Comparison of ENCODE assay signal across 9 cellular contexts in the genomic region with DNA sequence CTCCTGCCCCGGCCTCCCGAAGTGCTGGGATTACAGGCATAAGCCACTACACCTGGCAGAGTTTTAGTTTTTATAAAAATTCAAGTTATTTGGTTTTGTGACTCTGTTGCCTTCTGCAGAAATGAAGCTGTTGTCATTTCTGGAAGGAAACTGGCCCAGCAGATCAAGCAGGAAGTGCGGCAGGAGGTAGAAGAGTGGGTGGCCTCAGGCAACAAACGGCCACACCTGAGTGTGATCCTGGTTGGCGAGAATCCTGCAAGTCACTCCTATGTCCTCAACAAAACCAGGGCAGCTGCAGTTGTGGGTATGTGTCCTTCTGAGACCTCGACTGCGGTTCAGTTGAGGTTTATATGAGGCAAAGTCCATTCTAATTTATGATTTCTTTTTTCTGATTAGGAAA. TPM values are rescaled to one million over a fixed set of nuclear protein-coding genes. Genes with fewer than 3 reads are reported as not detected.
A peak's percentile ranks its signal among the peaks of the same experiment; 100 is the strongest.
DNase-seq lines count a peak whose midpoint lies in the region; ATAC-seq and TF ChIP-seq lines count a peak whose summit lies in the region.
"Had no signal": no experiment of that assay in that cellular context is flagged by ENCODE, and none has a peak within 500 bp of the region (broad histone marks: within the 10 kb centered on the region; RNA-seq: fewer than 3 reads in every experiment).

No MANE protein-coding gene starts in this region.

- H3K27me3 ChIP-seq in RWPE2 (ENCODE audit: insufficient read depth, poor library complexity, severe bottlenecking) (no peaks in the 10 kb centered on the region), fibroblast of lung (ENCODE audit: control insufficient read depth, insufficient read depth, low read length) (no peaks in the 10 kb centered on the region), uterus (no peaks in the 10 kb centered on the region)

- no peak overlapping the region for H3K4me3 ChIP-seq in RWPE2 (ENCODE audit: severe bottlenecking)
- H3K4me3 ChIP-seq in fibroblast of lung (replicated peaks in 1 of 4; ENCODE audit: control extremely low read depth in 1 of 4, insufficient read depth in 1 of 4, low read depth in 3 of 4, low read length in 4 of 4), result no peak overlapping the region
- H3K4me3 ChIP-seq in uterus, result no peak overlapping the region

- ATAC-seq in RWPE2 (ENCODE audit: low read depth), result peak; percentile 74
- no peak for ATAC-seq in Right ventricle myocardium superior (ENCODE audit: poor library complexity)
- ATAC-seq in HG02610 (IDR thresholded peaks at IDR 0.05; ENCODE audit: unreplicated experiment), result no peak

- no peak for TF ChIP-seq POLR2A in uterus (IDR thresholded peaks at IDR 0.05)

- H4K20me1 ChIP-seq in fibroblast of lung (ENCODE audit: control insufficient read depth, extremely low read depth, insufficient read depth, low read length), result no peaks in the 10 kb centered on the region

- peak; percentile 44 for DNase-seq in stimulated activated CD4-positive, alpha-beta T cell treated with anti-CD3 and anti-CD28 coated beads, Interleukin-1b, Interleukin-23, amount 100 ng/mL, for 48 hours
- DNase-seq in stimulated activated CD4-positive, alpha-beta T cell treated with anti-CD3 and anti-CD28 coated beads, Interleukin-2, amount 100 ng/mL, for 24 hours, result no peak
- DNase-seq in RWPE2 (ENCODE audit: low spot score) (no peak), fibroblast of lung (ENCODE audit: low read depth in 2 of 2) (no peak), uterus (no peak), Right ventricle myocardium superior (no peak)
- no peak for DNase-seq in effector CD8-positive, alpha-beta T cell (lab: John Stamatoyannopoulos, UW)
- DNase-seq: NCI-H2227 treated with DMSO at 0.1 percent for 48 hours had no signal

- H3K4me1 ChIP-seq in RWPE2 (ENCODE audit: insufficient read depth, poor library complexity, severe bottlenecking) (peaks cover 44% of the 10 kb centered on the region), fibroblast of lung (ENCODE audit: control insufficient read depth, extremely low read depth, insufficient read depth, low read length) (peaks cover 12% of the 10 kb centered on the region), uterus (peaks cover 0 to 7% of the 10 kb centered on the region in 2 donors)

- H3K9me3 ChIP-seq in RWPE2 (ENCODE audit: severe bottlenecking) (no peaks in the 10 kb centered on the region), fibroblast of lung (ENCODE audit: control insufficient read depth, insufficient read depth, low read depth, low read length) (no peaks in the 10 kb centered on the region), uterus (no peaks in the 10 kb centered on the region)

- intact Hi-C loops in uterus (cut with DNase I; ENCODE audit: low total_unique reads), result no loop called here
- intact Hi-C loops in Right ventricle myocardium superior (cut with DNase I), result no loop called here

- peaks cover 53% of the 10 kb centered on the region for H3K79me2 ChIP-seq in fibroblast of lung (ENCODE audit: control insufficient read depth, insufficient read depth, low read length)

- H3K36me3 ChIP-seq in RWPE2 (ENCODE audit: low read depth) (peaks cover 100% of the 10 kb centered on the region), fibroblast of lung (ENCODE audit: control insufficient read depth, insufficient read depth, low read length) (peaks cover 4% of the 10 kb centered on the region), uterus (no peaks in the 10 kb centered on the region)

- H3K4me2 ChIP-seq in fibroblast of lung (ENCODE audit: extremely low read depth, insufficient read depth, low read length), result no peak overlapping the region

- H2AFZ ChIP-seq in fibroblast of lung (ENCODE audit: low read length), result no peak overlapping the region

- TF ChIP-seq CTCF in RWPE2 (IDR thresholded peaks at IDR 0.05; ENCODE audit: poor library complexity, severe bottlenecking) (no peak), fibroblast of lung (conservative IDR thresholded peaks at IDR 0.05 in 1 of 2, IDR thresholded peaks at IDR 0.05 in 1 of 2; ENCODE audit: low read depth in 1 of 2, low read length in 2 of 2) (no peak), uterus (IDR thresholded peaks at IDR 0.05) (no peak)

- H3K27ac ChIP-seq in RWPE2 (ENCODE audit: poor library complexity, severe bottlenecking) (peak overlapping the region; percentile 63), fibroblast of lung (ENCODE audit: insufficient read depth, low read length) (peak overlapping the region; percentile 80), uterus (peak overlapping the region; percentile 4 to 36)

- H3K9ac ChIP-seq in fibroblast of lung (ENCODE audit: insufficient read depth, low read length), result no peak overlapping the region

RNA-seq across cellular contexts. Expression of a gene that starts 7.2 kb away (rescaled TPM):
- total RNA-seq in fibroblast of lung (325 and 334 TPM in 2 replicates), uterus (10 to 100 TPM; 32.0 to 55.5 (median 42.3) TPM), Right ventricle myocardium superior (19.0 TPM)
- polyA plus RNA-seq in fibroblast of lung, result 72.2 and 95.4 TPM in 2 replicates
- polyA plus RNA-seq in fibroblast of lung (2012), result 62.4 and 69.5 TPM in 2 replicates
- polyA minus RNA-seq in fibroblast of lung (ENCODE audit: low replicate concordance), result 24.5 and 25.9 TPM in 2 replicates

RNA-seq across cellular contexts. Expression of a gene that starts 26.9 kb away (rescaled TPM):
- total RNA-seq in fibroblast of lung (80.9 and 87.4 TPM in 2 replicates), uterus (100 to 1,000 TPM in 2 of 4 donors, 10 to 100 TPM in 2; 63.0 to 161 (median 95.3) TPM), Right ventricle myocardium superior (53.1 TPM)
- 61.6 and 80.3 TPM in 2 replicates for polyA plus RNA-seq in fibroblast of lung
- polyA plus RNA-seq in fibroblast of lung (2012), result 41.3 and 47.4 TPM in 2 replicates
- 14.6 and 19.2 TPM in 2 replicates for polyA minus RNA-seq in fibroblast of lung (ENCODE audit: low replicate concordance)

RNA-seq across cellular contexts. Expression of a gene that starts 57.9 kb away (rescaled TPM):
- total RNA-seq in fibroblast of lung (19.5 and 28.2 TPM in 2 replicates), uterus (10 to 100 TPM in 3 of 4 donors, 1 to 10 TPM in 1; 9.1 to 54.4 (median 16.1) TPM), Right ventricle myocardium superior (89.6 TPM)
- polyA plus RNA-seq in fibroblast of lung, result 48.8 and 55.7 TPM in 2 replicates
- polyA plus RNA-seq in fibroblast of lung (2012), result 59.4 and 81.0 TPM in 2 replicates
- 0.78 and 3.8 TPM in 2 replicates for polyA minus RNA-seq in fibroblast of lung (ENCODE audit: low replicate concordance)

Comparison
In these comparisons a context has a peak if more than half of its experiments do, and no peak if none do; other contexts are left out.
1. H3K27ac ChIP-seq: peak in every context shown above with its lines; median percentile 80 in fibroblast of lung; 63 in RWPE2; 20 in uterus.